Comparison of ENCODE assay signal across 20 cellular contexts in the genomic region with DNA sequence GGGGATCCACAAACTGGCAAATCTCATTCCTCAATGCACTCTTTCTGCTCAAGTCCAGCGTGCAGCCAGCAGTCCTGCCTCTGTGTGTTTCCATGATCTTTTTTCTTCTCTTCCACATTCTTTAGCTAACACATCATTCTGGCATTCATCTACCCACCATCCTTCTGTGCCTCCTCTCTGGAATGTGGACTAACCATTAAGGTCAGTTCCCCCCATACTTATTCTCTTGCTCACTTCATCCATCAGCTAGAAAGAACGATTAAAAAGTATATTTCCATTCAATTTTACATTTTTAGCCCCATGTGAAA. TPM values are rescaled to one million over a fixed set of nuclear protein-coding genes. Genes with fewer than 3 reads are reported as not detected.
DNase-seq lines count a peak whose midpoint lies in the region; ATAC-seq, FAIRE-seq and TF ChIP-seq lines count a peak whose summit lies in the region.
"Had no signal": no experiment of that assay in that cellular context is flagged by ENCODE, and none has a peak within 500 bp of the region (broad histone marks: within the 10 kb centered on the region; RNA-seq: fewer than 3 reads in every experiment).

No MANE protein-coding gene starts in this region.

- H3K4me3 Mint-ChIP-seq in HFFc6 (peak overlapping the region; percentile 86), astrocyte (ENCODE audit: unreplicated experiment) (peak overlapping the region; percentile 1)
- no peak overlapping the region for H3K4me3 Mint-ChIP-seq in activated naive CD4-positive, alpha-beta T cell treated with anti-CD3 and anti-CD28 coated beads, Interleukin-2, amount 10 ng/mL, durations not matched to agents 7 days and 5 days
- H3K4me3 Mint-ChIP-seq: activated CD4-positive, alpha-beta T cell treated with anti-CD3 and anti-CD28 coated beads for 36 hours; natural killer cell treated with Interleukin-12 subunit alpha and Interleukin-12 subunit beta and Interleukin-15 and Interleukin-18, amount 100 ng/mL, for 72 hours had no signal

- H3K9ac ChIP-seq in astrocyte (ENCODE audit: low read length): peak overlapping the region; percentile 92

- no peaks in the 10 kb centered on the region for H4K20me1 ChIP-seq in astrocyte (ENCODE audit: insufficient read depth, low read length)

- H3K27me3 ChIP-seq in astrocyte (ENCODE audit: insufficient read depth, low read length): no peaks in the 10 kb centered on the region

- H2AFZ ChIP-seq in astrocyte (ENCODE audit: low read depth, low read length): no peak overlapping the region

- H3K9me3 ChIP-seq in astrocyte (ENCODE audit: insufficient read depth, low read depth, low read length): no peaks in the 10 kb centered on the region
- H3K9me3 ChIP-seq: adrenal gland, gastroesophageal sphincter, stomach had no signal

- CTCF ChIA-PET in activated naive CD4-positive, alpha-beta T cell treated with anti-CD3 and anti-CD28 coated beads, Interleukin-2, amount 10 ng/mL, durations not matched to agents 7 days and 5 days (lab: Charles Lee): no interaction called here

- no peaks in the 10 kb centered on the region for H3K36me3 ChIP-seq in astrocyte (ENCODE audit: insufficient read depth, low read length)
- H3K36me3 ChIP-seq: adrenal gland, gastroesophageal sphincter, stomach had no signal

- ATAC-seq in GM21717 (IDR thresholded peaks at IDR 0.05; ENCODE audit: unreplicated experiment): no peak
- ATAC-seq: activated CD4-positive, alpha-beta T cell treated with anti-CD3 and anti-CD28 coated beads for 36 hours; gastroesophageal sphincter; natural killer cell treated with Interleukin-12 subunit alpha and Interleukin-12 subunit beta and Interleukin-15 and Interleukin-18, amount 100 ng/mL, for 72 hours had no signal

- H3K27ac Mint-ChIP-seq in HFFc6: peak overlapping the region; percentile 99
- H3K27ac Mint-ChIP-seq in astrocyte (ENCODE audit: unreplicated experiment): peak overlapping the region; percentile 99
- H3K27ac Mint-ChIP-seq in activated naive CD4-positive, alpha-beta T cell treated with anti-CD3 and anti-CD28 coated beads, Interleukin-2, amount 10 ng/mL, durations not matched to agents 7 days and 5 days: no peak overlapping the region
- H3K27ac Mint-ChIP-seq: activated CD4-positive, alpha-beta T cell treated with anti-CD3 and anti-CD28 coated beads for 36 hours; natural killer cell treated with Interleukin-12 subunit alpha and Interleukin-12 subunit beta and Interleukin-15 and Interleukin-18, amount 100 ng/mL, for 72 hours had no signal

- H3K4me2 ChIP-seq in astrocyte (ENCODE audit: low read length): peak overlapping the region; percentile 85

- peak overlapping the region; percentile 100 for H3K27ac ChIP-seq in astrocyte (ENCODE audit: low read depth, low read length)
- H3K27ac ChIP-seq: adrenal gland, gastroesophageal sphincter, stomach had no signal

- H3K27me3 Mint-ChIP-seq in HFFc6 (ENCODE audit: insufficient read depth) (no peaks in the 10 kb centered on the region; the same call in 1 of the 2 replicates), astrocyte (ENCODE audit: low read depth, unreplicated experiment) (peaks cover 19% of the 10 kb centered on the region)
- H3K27me3 Mint-ChIP-seq in activated naive CD4-positive, alpha-beta T cell treated with anti-CD3 and anti-CD28 coated beads, Interleukin-2, amount 10 ng/mL, durations not matched to agents 7 days and 5 days: peaks cover 20% of the 10 kb centered on the region

- H3K4me3 ChIP-seq in astrocyte (ENCODE audit: insufficient read depth, low read depth, low read length): peak overlapping the region; percentile 48
- H3K4me3 ChIP-seq: adrenal gland, gastroesophageal sphincter, stomach had no signal

- H3K4me1 Mint-ChIP-seq in HFFc6 (ENCODE audit: low read depth) (peaks cover 2% of the 10 kb centered on the region), astrocyte (ENCODE audit: low read depth, unreplicated experiment) (peaks cover 46% of the 10 kb centered on the region)
- H3K4me1 Mint-ChIP-seq in activated naive CD4-positive, alpha-beta T cell treated with anti-CD3 and anti-CD28 coated beads, Interleukin-2, amount 10 ng/mL, durations not matched to agents 7 days and 5 days: no peaks in the 10 kb centered on the region
- H3K4me1 Mint-ChIP-seq: activated CD4-positive, alpha-beta T cell treated with anti-CD3 and anti-CD28 coated beads for 36 hours had no signal

- peaks cover 20% of the 10 kb centered on the region for H3K79me2 ChIP-seq in astrocyte (ENCODE audit: insufficient read depth, low read length)

- H3K9me3 Mint-ChIP-seq in HFFc6 (no peaks in the 10 kb centered on the region), astrocyte (ENCODE audit: unreplicated experiment) (no peaks in the 10 kb centered on the region)
- H3K9me3 Mint-ChIP-seq in activated naive CD4-positive, alpha-beta T cell treated with anti-CD3 and anti-CD28 coated beads, Interleukin-2, amount 10 ng/mL, durations not matched to agents 7 days and 5 days: no peaks in the 10 kb centered on the region
- H3K9me3 Mint-ChIP-seq: natural killer cell treated with Interleukin-12 subunit alpha and Interleukin-12 subunit beta and Interleukin-15 and Interleukin-18, amount 100 ng/mL, for 72 hours had no signal

- peak; percentile 58 for FAIRE-seq in astrocyte (lab: Jason Lieb, UNC)
- FAIRE-seq in D721Med (lab: Jason Lieb, UNC): no peak
- FAIRE-seq: kidney, small intestine had no signal

- TF ChIP-seq CTCF in HFFc6 (IDR thresholded peaks at IDR 0.05): no peak
- no peak for TF ChIP-seq CTCF in astrocyte (IDR thresholded peaks at IDR 0.05; ENCODE audit: insufficient read depth, low read depth, low read length)
- TF ChIP-seq CTCF in D721Med (IDR thresholded peaks at IDR 0.05; ENCODE audit: insufficient read depth, missing control alignments): no peak

- peak; percentile 54 for DNase-seq in A172 (ENCODE audit: low spot score)
- DNase-seq in HFFc6: peak; percentile 96
- DNase-seq in astrocyte (ENCODE audit: low read depth): peak; percentile 98
- DNase-seq in islet precursor cell: peak; percentile 59
- no peak for DNase-seq in activated naive CD4-positive, alpha-beta T cell treated with anti-CD3 and anti-CD28 coated beads, Interleukin-2, amount 10 ng/mL, durations not matched to agents 7 days and 5 days
- DNase-seq in D721Med (ENCODE audit: insufficient read length, low spot score): no peak
- no peak for DNase-seq in hypothalamus (lab: John Stamatoyannopoulos, UW)
- DNase-seq: 8988T; activated CD4-positive, alpha-beta T cell treated with anti-CD3 and anti-CD28 coated beads for 36 hours; activated T-cell treated with anti-CD3 and anti-CD28 coated beads, Interleukin-2, amount 50 U/mL, for 1 hour; adrenal gland; kidney; NCI-H1092 treated with DMSO at 0.1 percent for 48 hours; OCI-M1; small intestine; stomach had no signal

- peaks cover 44% of the 10 kb centered on the region for H3K4me1 ChIP-seq in astrocyte (ENCODE audit: insufficient read depth, low read length)
- H3K4me1 ChIP-seq: adrenal gland, gastroesophageal sphincter had no signal

- H3K36me3 Mint-ChIP-seq in HFFc6 (ENCODE audit: low read depth) (peaks cover 20% of the 10 kb centered on the region), astrocyte (ENCODE audit: low read depth, unreplicated experiment) (no peaks in the 10 kb centered on the region)
- H3K36me3 Mint-ChIP-seq in activated naive CD4-positive, alpha-beta T cell treated with anti-CD3 and anti-CD28 coated beads, Interleukin-2, amount 10 ng/mL, durations not matched to agents 7 days and 5 days: no peaks in the 10 kb centered on the region
- H3K36me3 Mint-ChIP-seq: natural killer cell treated with Interleukin-12 subunit alpha and Interleukin-12 subunit beta and Interleukin-15 and Interleukin-18, amount 100 ng/mL, for 72 hours had no signal

RNA-seq across cellular contexts. Expression of gene KIRREL3, which starts 7.8 kb away (rescaled TPM):
- 0.46 and 1.4 TPM in 2 replicates for total RNA-seq in A172 (2014; rRNA removed; shearing (Covaris generic))
- total RNA-seq in HFFc6 (2021; fragmentation: NEBNext Ultra II Directional; extraction: Animal tissue kit (Norgen Biotek cat#: 25700)): 10 to 100 TPM; 22.2 to 38.2 (median 33.2) TPM
- 0.79 and 0.91 TPM in 2 replicates for total RNA-seq in astrocyte
- total RNA-seq: activated CD4-positive, alpha-beta T cell treated with anti-CD3 and anti-CD28 coated beads for 36 hours; dermis microvascular lymphatic vessel endothelial cell; natural killer cell treated with Interleukin-12 subunit alpha and Interleukin-12 subunit beta and Interleukin-15 and Interleukin-18, amount 100 ng/mL, for 72 hours had no signal

Comparison
In these comparisons a context has a peak if more than half of its experiments do, and no peak if none do; other contexts are left out.
1. DNase-seq: peak in A172 (single experiment), HFFc6 (single experiment), astrocyte (single experiment) and islet precursor cell (single experiment); none in activated naive CD4-positive, alpha-beta T cell treated with anti-CD3 and anti-CD28 coated beads, Interleukin-2, amount 10 ng/mL, durations not matched to agents 7 days and 5 days (single experiment), D721Med (single experiment) and hypothalamus (0 of 51).